ENCODE assay signal across 16 cellular contexts in the genomic region with DNA sequence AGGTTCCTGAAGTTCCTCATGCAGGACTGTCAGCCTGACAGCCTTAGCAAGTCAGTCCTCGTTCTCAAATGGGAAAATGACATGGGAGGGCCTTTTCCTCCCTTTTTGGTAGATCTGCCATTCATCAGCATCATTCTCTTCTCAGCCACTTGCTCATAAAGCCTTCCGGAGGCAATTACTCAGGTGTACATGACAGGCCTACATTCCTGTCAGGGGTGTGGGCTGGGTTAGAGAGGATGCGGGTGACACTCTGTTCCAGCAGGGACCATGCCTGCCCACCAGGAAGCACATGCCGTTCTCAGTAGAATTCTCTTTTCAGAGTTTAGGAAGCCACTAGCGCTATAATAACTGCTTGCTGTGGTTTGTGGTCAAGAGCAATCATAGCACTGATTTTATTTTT. TPM values are rescaled to one million over a fixed set of nuclear protein-coding genes. Genes with fewer than 3 reads are reported as not detected.
DNase-seq lines count a peak whose midpoint lies in the region; ATAC-seq and TF ChIP-seq lines count a peak whose summit lies in the region.
"Had no signal": no experiment of that assay in that cellular context is flagged by ENCODE, and none has a peak within 500 bp of the region (broad histone marks: within the 10 kb centered on the region; RNA-seq: fewer than 3 reads in every experiment).

No MANE protein-coding gene starts in this region.

- no peaks in the 10 kb centered on the region for H3K27me3 Mint-ChIP-seq in activated T-cell treated with anti-CD3 and anti-CD28 coated beads, Interleukin-2, amount 50 U/mL, for 24 hours
- no peaks in the 10 kb centered on the region for H3K27me3 Mint-ChIP-seq in stimulated activated naive B cell treated with anti-CD40 and anti-IgM and Interleukin-4, amounts not matched to agents 10 μg/mL and 1 μg/mL and 100 μg/mL, for 72 hours

- no peak overlapping the region for H3K4me3 ChIP-seq in lower lobe of right lung
- H3K4me3 ChIP-seq: GM23338 had no signal

- no peak for DNase-seq in activated T-cell treated with anti-CD3 and anti-CD28 coated beads, Interleukin-2, amount 50 U/mL, for 24 hours
- no peak for DNase-seq in activated T-cell treated with anti-CD3 and anti-CD28 coated beads, Interleukin-2, amount 50 U/mL, for 48 hours
- DNase-seq in RWPE1 (ENCODE audit: low spot score) (peak; percentile 62), epidermal melanocyte (ENCODE audit: insufficient read length, low spot score) (no peak), DMS79 treated with DMSO at 0.1 percent for 48 hours (lab: John Stamatoyannopoulos, UW) (no peak), lower lobe of right lung (no peak)
- no peak for DNase-seq in stimulated activated naive B cell treated with anti-CD40 and anti-IgM and Interleukin-4, amounts not matched to agents 10 μg/mL and 1 μg/mL and 100 μg/mL, for 72 hours
- DNase-seq: Caco-2, NCI-H1048, NCI-H1694, NCI-H446, Right ventricle myocardium superior had no signal

- H3K36me3 ChIP-seq in lower lobe of right lung, result peaks cover 97% of the 10 kb centered on the region

- peak overlapping the region; percentile 2 for H3K27ac Mint-ChIP-seq in activated T-cell treated with anti-CD3 and anti-CD28 coated beads, Interleukin-2, amount 50 U/mL, for 24 hours
- peak overlapping the region; percentile 6 for H3K27ac Mint-ChIP-seq in stimulated activated naive B cell treated with anti-CD40 and anti-IgM and Interleukin-4, amounts not matched to agents 10 μg/mL and 1 μg/mL and 100 μg/mL, for 72 hours
- H3K27ac Mint-ChIP-seq: GM23338 had no signal

- peak overlapping the region; percentile 52 for H3K27ac ChIP-seq in RWPE1
- no peak overlapping the region for H3K27ac ChIP-seq in lower lobe of right lung
- H3K27ac ChIP-seq: 22Rv1, C4-2B had no signal

- no peaks in the 10 kb centered on the region for H3K9me3 ChIP-seq in lower lobe of right lung
- H3K9me3 ChIP-seq: Caco-2 had no signal

- H3K27me3 ChIP-seq in lower lobe of right lung (ENCODE audit: low read depth), result no peaks in the 10 kb centered on the region

- TF ChIP-seq CTCF in RWPE1 (conservative IDR thresholded peaks at IDR 0.05; ENCODE audit: low read depth) (no peak), lower lobe of right lung (IDR thresholded peaks at IDR 0.05) (no peak)

- H3K4me1 ChIP-seq in lower lobe of right lung, result no peaks in the 10 kb centered on the region
- H3K4me1 ChIP-seq: Caco-2 had no signal

- peaks cover 26% of the 10 kb centered on the region for H3K4me1 Mint-ChIP-seq in activated T-cell treated with anti-CD3 and anti-CD28 coated beads, Interleukin-2, amount 50 U/mL, for 24 hours (ENCODE audit: low read depth)
- no peaks in the 10 kb centered on the region for H3K4me1 Mint-ChIP-seq in stimulated activated naive B cell treated with anti-CD40 and anti-IgM and Interleukin-4, amounts not matched to agents 10 μg/mL and 1 μg/mL and 100 μg/mL, for 72 hours

- H3K9me3 Mint-ChIP-seq in activated T-cell treated with anti-CD3 and anti-CD28 coated beads, Interleukin-2, amount 50 U/mL, for 24 hours, result no peaks in the 10 kb centered on the region
- no peaks in the 10 kb centered on the region for H3K9me3 Mint-ChIP-seq in stimulated activated naive B cell treated with anti-CD40 and anti-IgM and Interleukin-4, amounts not matched to agents 10 μg/mL and 1 μg/mL and 100 μg/mL, for 72 hours
- H3K9me3 Mint-ChIP-seq: GM23338 had no signal

- H3K4me3 Mint-ChIP-seq in activated T-cell treated with anti-CD3 and anti-CD28 coated beads, Interleukin-2, amount 50 U/mL, for 24 hours, result no peak overlapping the region
- H3K4me3 Mint-ChIP-seq in stimulated activated naive B cell treated with anti-CD40 and anti-IgM and Interleukin-4, amounts not matched to agents 10 μg/mL and 1 μg/mL and 100 μg/mL, for 72 hours, result no peak overlapping the region
- H3K4me3 Mint-ChIP-seq: GM23338 had no signal

- peak; percentile 31 for ATAC-seq in esophagus mucosa
- ATAC-seq in stimulated activated naive B cell treated with anti-CD40 and anti-IgM and Interleukin-4, amounts not matched to agents 10 μg/mL and 1 μg/mL and 100 μg/mL, for 72 hours (replicated peaks), result no peak
- no peak for ATAC-seq in lower lobe of right lung

- peaks cover 92% of the 10 kb centered on the region for H3K36me3 Mint-ChIP-seq in activated T-cell treated with anti-CD3 and anti-CD28 coated beads, Interleukin-2, amount 50 U/mL, for 24 hours (ENCODE audit: low read depth)
- peaks cover 56 to 57% of the 10 kb centered on the region in 2 donors for H3K36me3 Mint-ChIP-seq in stimulated activated naive B cell treated with anti-CD40 and anti-IgM and Interleukin-4, amounts not matched to agents 10 μg/mL and 1 μg/mL and 100 μg/mL, for 72 hours

- intact Hi-C loops in lower lobe of right lung (cut with DNase I), result no loop called here

- POLR2A ChIA-PET in RWPE1 (lab: Yijun Ruan, JAX; ENCODE audit: low non-redundant PET), result no interaction called here

- CTCF ChIA-PET in RWPE1 (lab: Yijun Ruan, JAX), result no interaction called here

RNA-seq across cellular contexts. Expression of gene ANKK1, which starts 24.2 kb away (rescaled TPM):
- 0.72 TPM for total RNA-seq in esophagus mucosa
- 0.41 TPM for total RNA-seq in lower lobe of right lung
- total RNA-seq: Right ventricle myocardium superior had no signal

RNA-seq across cellular contexts. Expression of gene TTC12, which starts 49.0 kb away (rescaled TPM):
- total RNA-seq in esophagus mucosa, result 11.8 TPM
- 17.6 TPM for total RNA-seq in lower lobe of right lung
